Comparison of ENCODE assay signal across 8 cellular contexts in the genomic region with DNA sequence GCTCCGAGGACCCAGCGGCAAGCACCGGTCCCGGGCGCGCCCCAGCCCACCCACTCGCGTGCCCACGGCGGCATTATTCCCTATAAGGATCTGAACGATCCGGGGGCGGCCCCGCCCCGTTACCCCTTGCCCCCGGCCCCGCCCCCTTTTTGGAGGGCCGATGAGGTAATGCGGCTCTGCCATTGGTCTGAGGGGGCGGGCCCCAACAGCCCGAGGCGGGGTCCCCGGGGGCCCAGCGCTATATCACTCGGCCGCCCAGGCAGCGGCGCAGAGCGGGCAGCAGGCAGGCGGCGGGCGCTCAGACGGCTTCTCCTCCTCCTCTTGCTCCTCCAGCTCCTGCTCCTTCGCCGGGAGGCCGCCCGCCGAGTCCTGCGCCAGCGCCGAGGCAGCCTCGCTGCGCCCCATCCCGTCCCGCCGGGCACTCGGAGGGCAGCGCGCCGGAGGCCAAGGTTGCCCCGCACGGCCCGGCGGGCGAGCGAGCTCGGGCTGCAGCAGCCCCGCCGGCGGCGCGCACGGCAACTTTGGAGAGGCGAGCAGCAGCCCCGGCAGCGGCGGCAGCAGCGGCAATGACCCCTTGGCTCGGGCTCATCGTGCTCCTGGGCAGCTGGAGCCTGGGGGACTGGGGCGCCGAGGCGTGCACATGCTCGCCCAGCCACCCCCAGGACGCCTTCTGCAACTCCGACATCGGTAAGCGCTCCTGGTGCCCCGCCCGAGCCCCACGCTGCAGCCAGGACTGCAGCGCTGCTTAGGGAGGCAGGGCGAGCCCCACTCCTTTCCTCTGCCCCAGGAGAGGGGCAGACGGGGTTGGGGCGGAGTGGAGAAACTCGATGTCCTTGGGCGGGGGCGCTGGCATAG. TPM values are rescaled to one million over a fixed set of nuclear protein-coding genes. Genes with fewer than 3 reads are reported as not detected.
A peak's percentile ranks its signal among the peaks of the same experiment; 100 is the strongest.
DNase-seq lines count a peak whose midpoint lies in the region; ATAC-seq and TF ChIP-seq lines count a peak whose summit lies in the region.

TSS of gene TIMP3 (plus strand) at position 270 of the 855 bp plus-strand sequence. CDS start at position 567, 297 bp downstream.

- peaks cover 54% of the 10 kb centered on the region for H3K27me3 Mint-ChIP-seq in activated naive CD4-positive, alpha-beta T cell treated with anti-CD3 and anti-CD28 coated beads, Interleukin-2, amount 50 U/mL, for 24 hours
- H3K27me3 Mint-ChIP-seq in osteocyte (ENCODE audit: unreplicated experiment) = peaks cover 10% of the 10 kb centered on the region

- H3K4me1 Mint-ChIP-seq in activated naive CD4-positive, alpha-beta T cell treated with anti-CD3 and anti-CD28 coated beads, Interleukin-2, amount 50 U/mL, for 24 hours = no peaks in the 10 kb centered on the region
- H3K4me1 Mint-ChIP-seq in osteocyte (ENCODE audit: unreplicated experiment) = peaks cover 46% of the 10 kb centered on the region

- 0% methylated on average over 70 to 88 of the region's 88 CpGs for WGBS in heart right ventricle, 2 donors

- no peaks in the 10 kb centered on the region for H3K9me3 ChIP-seq in heart right ventricle

- TF ChIP-seq CTCF in heart right ventricle (IDR thresholded peaks at IDR 0.05) (no peak), osteocyte (IDR thresholded peaks at IDR 0.05) (no peak)

- intact Hi-C loops in heart right ventricle (cut with DNase I) = loop anchor here in 9 of 10 donors (1.0 to 10.0 kb wide), 10 partner anchors 36 to 196 kb away; no protein-coding TSS in a partner anchor

- no peak within 1 kb of the TSS for H3K27ac Mint-ChIP-seq in activated naive CD4-positive, alpha-beta T cell treated with anti-CD3 and anti-CD28 coated beads, Interleukin-2, amount 50 U/mL, for 24 hours
- H3K27ac Mint-ChIP-seq in osteocyte (ENCODE audit: unreplicated experiment) = peak within 1 kb of the TSS; percentile 56

- no peaks in the 10 kb centered on the region for H3K36me3 ChIP-seq in heart right ventricle

- DNase-seq in activated naive CD4-positive, alpha-beta T cell (lab: John Stamatoyannopoulos, UW) = no peak
- DNase-seq in amniotic epithelial cell (ENCODE audit: low read depth) (peak; percentile 15), heart right ventricle (peak; percentile 92 to 94), osteocyte (ENCODE audit: extremely low spot score, unreplicated experiment) (peak; percentile 86)

- peak within 1 kb of the TSS; percentile 40 for H3K4me3 Mint-ChIP-seq in activated naive CD4-positive, alpha-beta T cell treated with anti-CD3 and anti-CD28 coated beads, Interleukin-2, amount 50 U/mL, for 24 hours
- peak within 1 kb of the TSS; percentile 77 for H3K4me3 Mint-ChIP-seq in osteocyte (ENCODE audit: unreplicated experiment)

- H3K4me1 ChIP-seq in heart right ventricle = peaks cover 5 to 69% (median 44%) of the 10 kb centered on the region in 9 donors

- H3K36me3 Mint-ChIP-seq in activated naive CD4-positive, alpha-beta T cell treated with anti-CD3 and anti-CD28 coated beads, Interleukin-2, amount 50 U/mL, for 24 hours = no peaks in the 10 kb centered on the region
- H3K36me3 Mint-ChIP-seq in osteocyte (ENCODE audit: unreplicated experiment) = no peaks in the 10 kb centered on the region

- H3K27ac ChIP-seq in heart right ventricle = peak within 1 kb of the TSS; percentile 84 to 96 (median 90)

- peak; percentile 86 to 93 (median 90) for ATAC-seq in heart right ventricle
- ATAC-seq in HG03432 (IDR thresholded peaks at IDR 0.05; ENCODE audit: unreplicated experiment) = no peak
- ATAC-seq in HG02759 (IDR thresholded peaks at IDR 0.05; ENCODE audit: unreplicated experiment) = no peak
- ATAC-seq in GM21367 (IDR thresholded peaks at IDR 0.05; ENCODE audit: unreplicated experiment) = no peak

- H3K9me3 Mint-ChIP-seq in activated naive CD4-positive, alpha-beta T cell treated with anti-CD3 and anti-CD28 coated beads, Interleukin-2, amount 50 U/mL, for 24 hours = no peaks in the 10 kb centered on the region
- H3K9me3 Mint-ChIP-seq in osteocyte (ENCODE audit: unreplicated experiment) = no peaks in the 10 kb centered on the region

- H3K4me3 ChIP-seq in heart right ventricle = peak within 1 kb of the TSS; percentile 78 to 100 (median 97)

- peaks cover 0 to 24% (median 0%) of the 10 kb centered on the region in 7 donors for H3K27me3 ChIP-seq in heart right ventricle

RNA-seq across cellular contexts. Expression of gene TIMP3, which starts in this region (rescaled TPM):
- total RNA-seq in heart right ventricle (100 to 1,000 TPM in 9 of 10 donors, 10 to 100 TPM in 1; 91.9 to 380 (median 166) TPM), osteocyte (36.2 and 37.3 TPM in 2 replicates)
- polyA plus RNA-seq in heart right ventricle = 100 to 1,000 TPM; 134 to 173 TPM

Comparison
In these comparisons a context has a peak if more than half of its experiments do, and no peak if none do; other contexts are left out.
1. DNase-seq: peak in amniotic epithelial cell (single experiment), heart right ventricle (2 of 2) and osteocyte (single experiment); none in activated naive CD4-positive, alpha-beta T cell (0 of 4).
2. ATAC-seq: peak in heart right ventricle (8 of 8); none in HG03432 (single experiment), HG02759 (single experiment) and GM21367 (single experiment).